Comparison of ENCODE assay signal across 1 cellular context in the genomic region with DNA sequence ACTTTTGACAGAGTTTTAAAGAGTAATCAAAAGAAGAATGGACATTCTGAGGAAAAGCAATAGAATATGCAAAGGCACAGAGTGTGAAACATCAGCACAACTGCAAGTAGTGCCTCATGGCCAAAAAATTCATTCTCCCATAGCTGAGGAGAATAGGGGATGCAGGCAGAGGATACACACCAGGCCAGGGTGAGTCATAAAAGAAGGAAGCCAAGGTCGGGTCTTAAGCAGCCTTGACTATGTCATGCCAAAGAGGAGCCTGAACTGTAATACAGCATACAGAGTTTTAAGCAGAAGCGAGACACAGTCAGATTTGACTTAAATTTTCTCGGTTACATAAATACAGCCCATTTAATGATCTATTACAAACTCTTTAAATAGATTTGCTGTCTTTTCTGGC.
TF ChIP-seq lines count a peak whose summit lies in the region.

No MANE protein-coding gene starts in this region.

TF ChIP-seq in SK-N-SH, 30 proteins besides CTCF, POLR2A, EP300 and RAD21 (continued from another document):
- TF ChIP-seq SIN3A (IDR thresholded peaks at IDR 0.05; ENCODE audit: borderline replicate concordance, low read depth, low read length) = no peak
- no peak for TF ChIP-seq NRF1 (IDR thresholded peaks at IDR 0.05; ENCODE audit: low read depth, low read length)
- TF ChIP-seq FOSL2 (IDR thresholded peaks at IDR 0.05; ENCODE audit: borderline replicate concordance, low read depth) = peak; percentile 89
- no peak for TF ChIP-seq YY1 (IDR thresholded peaks at IDR 0.05; ENCODE audit: low read depth)
- no peak for TF ChIP-seq MEF2A (IDR thresholded peaks at IDR 0.05; ENCODE audit: borderline replicate concordance, low read depth)
- no peak for TF ChIP-seq FOXJ3 (CRISPR knock-in tag; IDR thresholded peaks at IDR 0.05)
- no peak for TF ChIP-seq GABPA (IDR thresholded peaks at IDR 0.05; ENCODE audit: low read depth)
- TF ChIP-seq, protein P1, sequence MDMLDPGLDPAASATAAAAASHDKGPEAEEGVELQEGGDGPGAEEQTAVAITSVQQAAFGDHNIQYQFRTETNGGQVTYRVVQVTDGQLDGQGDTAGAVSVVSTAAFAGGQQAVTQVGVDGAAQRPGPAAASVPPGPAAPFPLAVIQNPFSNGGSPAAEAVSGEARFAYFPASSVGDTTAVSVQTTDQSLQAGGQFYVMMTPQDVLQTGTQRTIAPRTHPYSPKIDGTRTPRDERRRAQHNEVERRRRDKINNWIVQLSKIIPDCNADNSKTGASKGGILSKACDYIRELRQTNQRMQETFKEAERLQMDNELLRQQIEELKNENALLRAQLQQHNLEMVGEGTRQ (IDR thresholded peaks at IDR 0.05; ENCODE audit: borderline replicate concordance, low read depth, low read length) = no peak
- TF ChIP-seq RXRA (IDR thresholded peaks at IDR 0.05; ENCODE audit: borderline replicate concordance, low read depth) = no peak
- peak; percentile 86 for TF ChIP-seq JUND (IDR thresholded peaks at IDR 0.05)
- no peak for TF ChIP-seq FOXM1 (IDR thresholded peaks at IDR 0.05; ENCODE audit: low read depth)
- TF ChIP-seq, protein P2, sequence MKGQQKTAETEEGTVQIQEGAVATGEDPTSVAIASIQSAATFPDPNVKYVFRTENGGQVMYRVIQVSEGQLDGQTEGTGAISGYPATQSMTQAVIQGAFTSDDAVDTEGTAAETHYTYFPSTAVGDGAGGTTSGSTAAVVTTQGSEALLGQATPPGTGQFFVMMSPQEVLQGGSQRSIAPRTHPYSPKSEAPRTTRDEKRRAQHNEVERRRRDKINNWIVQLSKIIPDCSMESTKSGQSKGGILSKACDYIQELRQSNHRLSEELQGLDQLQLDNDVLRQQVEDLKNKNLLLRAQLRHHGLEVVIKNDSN (IDR thresholded peaks at IDR 0.05; ENCODE audit: borderline replicate concordance, low read depth) = no peak
- no peak for TF ChIP-seq TAF1 (IDR thresholded peaks at IDR 0.05; ENCODE audit: borderline replicate concordance, low read depth, low read length)
- TF ChIP-seq, protein P3, sequence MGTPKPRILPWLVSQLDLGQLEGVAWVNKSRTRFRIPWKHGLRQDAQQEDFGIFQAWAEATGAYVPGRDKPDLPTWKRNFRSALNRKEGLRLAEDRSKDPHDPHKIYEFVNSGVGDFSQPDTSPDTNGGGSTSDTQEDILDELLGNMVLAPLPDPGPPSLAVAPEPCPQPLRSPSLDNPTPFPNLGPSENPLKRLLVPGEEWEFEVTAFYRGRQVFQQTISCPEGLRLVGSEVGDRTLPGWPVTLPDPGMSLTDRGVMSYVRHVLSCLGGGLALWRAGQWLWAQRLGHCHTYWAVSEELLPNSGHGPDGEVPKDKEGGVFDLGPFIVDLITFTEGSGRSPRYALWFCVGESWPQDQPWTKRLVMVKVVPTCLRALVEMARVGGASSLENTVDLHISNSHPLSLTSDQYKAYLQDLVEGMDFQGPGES (IDR thresholded peaks at IDR 0.05; ENCODE audit: low read depth, low read length) = no peak
- TF ChIP-seq RCOR1 (IDR thresholded peaks at IDR 0.05; ENCODE audit: low read length) = no peak
- no peak for TF ChIP-seq EZH2phosphoT487 (IDR thresholded peaks at IDR 0.05; ENCODE audit: borderline replicate concordance, low read depth)
- TF ChIP-seq SMC3 (IDR thresholded peaks at IDR 0.05; ENCODE audit: low read depth, low read length) = no peak
- peak; percentile 67; the same call in 1 of the 2 replicates for TF ChIP-seq NFIC (IDR thresholded peaks at IDR 0.05; ENCODE audit: borderline replicate concordance)
- no peak for TF ChIP-seq GATA2 (CRISPR knock-in tag; IDR thresholded peaks at IDR 0.05)
- 0 out of 2 replicates have a peak, but pooled peaks have one; percentile 17 for TF ChIP-seq POLR2AphosphoS5 (IDR thresholded peaks at IDR 0.05; ENCODE audit: low read depth, low read length)
- no peak for TF ChIP-seq ELF1 (IDR thresholded peaks at IDR 0.05)
- TF ChIP-seq, protein P4, sequence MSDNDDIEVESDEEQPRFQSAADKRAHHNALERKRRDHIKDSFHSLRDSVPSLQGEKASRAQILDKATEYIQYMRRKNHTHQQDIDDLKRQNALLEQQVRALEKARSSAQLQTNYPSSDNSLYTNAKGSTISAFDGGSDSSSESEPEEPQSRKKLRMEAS (IDR thresholded peaks at IDR 0.05; ENCODE audit: low read depth) = peak; percentile 39; the same call in 1 of the 2 replicates
- peak; percentile 80 for TF ChIP-seq TCF12 (IDR thresholded peaks at IDR 0.05)
- TF ChIP-seq, protein P5, sequence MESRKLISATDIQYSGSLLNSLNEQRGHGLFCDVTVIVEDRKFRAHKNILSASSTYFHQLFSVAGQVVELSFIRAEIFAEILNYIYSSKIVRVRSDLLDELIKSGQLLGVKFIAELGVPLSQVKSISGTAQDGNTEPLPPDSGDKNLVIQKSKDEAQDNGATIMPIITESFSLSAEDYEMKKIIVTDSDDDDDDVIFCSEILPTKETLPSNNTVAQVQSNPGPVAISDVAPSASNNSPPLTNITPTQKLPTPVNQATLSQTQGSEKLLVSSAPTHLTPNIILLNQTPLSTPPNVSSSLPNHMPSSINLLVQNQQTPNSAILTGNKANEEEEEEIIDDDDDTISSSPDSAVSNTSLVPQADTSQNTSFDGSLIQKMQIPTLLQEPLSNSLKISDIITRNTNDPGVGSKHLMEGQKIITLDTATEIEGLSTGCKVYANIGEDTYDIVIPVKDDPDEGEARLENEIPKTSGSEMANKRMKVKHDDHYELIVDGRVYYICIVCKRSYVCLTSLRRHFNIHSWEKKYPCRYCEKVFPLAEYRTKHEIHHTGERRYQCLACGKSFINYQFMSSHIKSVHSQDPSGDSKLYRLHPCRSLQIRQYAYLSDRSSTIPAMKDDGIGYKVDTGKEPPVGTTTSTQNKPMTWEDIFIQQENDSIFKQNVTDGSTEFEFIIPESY (IDR thresholded peaks at IDR 0.05; ENCODE audit: borderline replicate concordance, low read depth) = no peak
- no peak for TF ChIP-seq RFX5 (IDR thresholded peaks at IDR 0.05; ENCODE audit: low read length)
- TF ChIP-seq, protein P6, sequence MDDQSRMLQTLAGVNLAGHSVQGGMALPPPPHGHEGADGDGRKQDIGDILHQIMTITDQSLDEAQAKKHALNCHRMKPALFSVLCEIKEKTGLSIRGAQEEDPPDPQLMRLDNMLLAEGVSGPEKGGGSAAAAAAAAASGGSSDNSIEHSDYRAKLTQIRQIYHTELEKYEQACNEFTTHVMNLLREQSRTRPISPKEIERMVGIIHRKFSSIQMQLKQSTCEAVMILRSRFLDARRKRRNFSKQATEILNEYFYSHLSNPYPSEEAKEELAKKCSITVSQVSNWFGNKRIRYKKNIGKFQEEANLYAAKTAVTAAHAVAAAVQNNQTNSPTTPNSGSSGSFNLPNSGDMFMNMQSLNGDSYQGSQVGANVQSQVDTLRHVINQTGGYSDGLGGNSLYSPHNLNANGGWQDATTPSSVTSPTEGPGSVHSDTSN (IDR thresholded peaks at IDR 0.05) = peak; percentile 44
- TF ChIP-seq MXI1 (IDR thresholded peaks at IDR 0.05; ENCODE audit: low read depth, low read length) = no peak
